In genomic region chr2:235467586-235467985, GRCh38 we compare ENCODE assay signal across 21 cellular contexts. TPM values are rescaled to one million over a fixed set of nuclear protein-coding genes. Genes with fewer than 3 reads are reported as not detected.
DNase-seq lines count a peak whose midpoint lies in the region; FAIRE-seq and TF ChIP-seq lines count a peak whose summit lies in the region.
"Had no signal": no experiment of that assay in that cellular context is flagged by ENCODE, and none has a peak within 500 bp of the region (broad histone marks: within the 10 kb centered on the region; RNA-seq: fewer than 3 reads in every experiment).

No MANE protein-coding gene starts in this region.

- no peak overlapping the region for H3K27ac ChIP-seq in mesenchymal stem cell (ENCODE audit: low read length, poor library complexity, severe bottlenecking)
- H3K27ac ChIP-seq: testis had no signal

- peak overlapping the region; percentile 22 for H3K9ac ChIP-seq in mesenchymal stem cell (ENCODE audit: low read length)

- H3K9me3 ChIP-seq in mesenchymal stem cell (ENCODE audit: control insufficient read depth, low read length): no peaks in the 10 kb centered on the region
- H3K9me3 ChIP-seq: testis had no signal

- H3K23ac ChIP-seq in mesenchymal stem cell (ENCODE audit: low read length in 2 of 2): no peak overlapping the region

- H3K79me1 ChIP-seq in mesenchymal stem cell (replicated peaks; ENCODE audit: low read length, poor library complexity, severe bottlenecking): no peaks in the 10 kb centered on the region

- DNase-seq in GM04504 (ENCODE audit: low read depth) (peak; percentile 32), NCI-H460 (ENCODE audit: extremely low read depth, low read depth) (peak; percentile 42), cardiac fibroblast (ENCODE audit: low read depth in 2 of 2) (peak; percentile 58 to 90), mesenchymal stem cell (no peak), activated T-cell treated with anti-CD3 and anti-CD28 coated beads for 4 hours (no peak), urothelium cell line (ENCODE audit: low spot score) (no peak), putamen (ENCODE audit: low spot score) (no peak), DMS114 treated with DMSO at 0.1 percent for 48 hours (lab: John Stamatoyannopoulos, UW; ENCODE audit: unreplicated experiment) (no peak)
- DNase-seq: activated CD4-positive, CD25-positive, alpha-beta regulatory T cell; activated CD8-positive, alpha-beta T cell treated with anti-CD3 and anti-CD28 coated beads for 36 hours; activated T-cell treated with anti-CD3 and anti-CD28 coated beads, Interleukin-2, amount 50 U/mL, for 48 hours; MV-4-11; naive thymus-derived CD8-positive, alpha-beta T cell; NCI-H1930; NCI-H510A treated with DMSO at 0.1 percent for 48 hours; SHP77 treated with DMSO at 0.1 percent for 48 hours; T-helper 17 cell; testis had no signal

- WGBS in mesenchymal stem cell: 100% methylated on average over 3 of the region's 5 CpGs

- TF ChIP-seq CTCF in cardiac fibroblast (IDR thresholded peaks at IDR 0.05; ENCODE audit: low read depth, low read length): no peak

- no peak overlapping the region for H3K4me2 ChIP-seq in mesenchymal stem cell (ENCODE audit: low read length, poor library complexity, severe bottlenecking)

- H2BK120ac ChIP-seq in mesenchymal stem cell (ENCODE audit: low read depth, low read length): no peak overlapping the region

- H2BK5ac ChIP-seq in mesenchymal stem cell (ENCODE audit: low read depth, low read length, poor library complexity, severe bottlenecking): no peak overlapping the region

- no peak overlapping the region for H3K18ac ChIP-seq in mesenchymal stem cell (ENCODE audit: low read depth in 1 of 2, low read length in 2 of 2)

- peaks cover 0 to 11% of the 10 kb centered on the region in 2 experiments for H3K27me3 ChIP-seq in mesenchymal stem cell (ENCODE audit: control insufficient read depth in 1 of 2, insufficient read depth in 1 of 2, low read length in 2 of 2)
- H3K27me3 ChIP-seq: testis had no signal

- peaks cover 10% of the 10 kb centered on the region for H3K4me1 ChIP-seq in mesenchymal stem cell (ENCODE audit: control insufficient read depth, insufficient read depth, low read depth, low read length)
- H3K4me1 ChIP-seq: testis had no signal

- H2BK15ac ChIP-seq in mesenchymal stem cell (ENCODE audit: low read depth, poor library complexity, severe bottlenecking): no peak overlapping the region

- no peak overlapping the region for H3K4me3 ChIP-seq in cardiac fibroblast (replicated peaks in 1 of 2; ENCODE audit: low read depth in 2 of 2, low read length in 2 of 2)
- H3K4me3 ChIP-seq in mesenchymal stem cell (ENCODE audit: insufficient read depth in 1 of 2, low read depth in 1 of 2, low read length in 2 of 2): no peak overlapping the region
- H3K4me3 ChIP-seq: testis had no signal

- H2BK12ac ChIP-seq in mesenchymal stem cell (ENCODE audit: low read length in 2 of 2): no peak overlapping the region

- no peaks in the 10 kb centered on the region for H3K36me3 ChIP-seq in mesenchymal stem cell (ENCODE audit: control insufficient read depth in 1 of 2, insufficient read depth in 2 of 2, low read depth in 1 of 2, low read length in 2 of 2)

- H3K14ac ChIP-seq in mesenchymal stem cell (ENCODE audit: low read length in 2 of 2): no peak overlapping the region

- H4K91ac ChIP-seq in mesenchymal stem cell (ENCODE audit: low read length): no peak overlapping the region

- H3K4ac ChIP-seq in mesenchymal stem cell (ENCODE audit: low read depth in 1 of 2, low read length in 2 of 2): no peak overlapping the region

- no peak for FAIRE-seq in urothelium cell line (lab: Jason Lieb, UNC)
- FAIRE-seq: D721Med, H1, islet of Langerhans had no signal

- no peak overlapping the region for H2AFZ ChIP-seq in mesenchymal stem cell (ENCODE audit: low read depth, low read length)

- no peak overlapping the region for H4K8ac ChIP-seq in mesenchymal stem cell (ENCODE audit: low read length)

- H2AK5ac ChIP-seq in mesenchymal stem cell (ENCODE audit: low read length, severe bottlenecking): no peak overlapping the region

RNA-seq across cellular contexts. Expression of gene AGAP1, which starts 26.3 kb away (rescaled TPM):
- 18.1 and 18.3 TPM in 2 replicates for total RNA-seq in NCI-H460 (2014; rRNA removed; shearing (Covaris generic))
- polyA plus RNA-seq in NCI-H460 (2014; cell fraction: nucleus; rRNA removed): 5.6 and 7.7 TPM in 2 replicates
- polyA plus RNA-seq in mesenchymal stem cell (2013, experiment 1 of 2): 19.4 TPM
- 19.3 TPM for polyA plus RNA-seq in mesenchymal stem cell (2013, experiment 2 of 2)

Comparison
In these comparisons a context has a peak if more than half of its experiments do, and no peak if none do; other contexts are left out.
1. DNase-seq: peak in GM04504 (single experiment), NCI-H460 (single experiment) and cardiac fibroblast (2 of 2); none in mesenchymal stem cell (single experiment), activated T-cell treated with anti-CD3 and anti-CD28 coated beads for 4 hours (single experiment), urothelium cell line (single experiment), putamen (single experiment) and DMS114 treated with DMSO at 0.1 percent for 48 hours (single experiment).